In genomic region chr2:96637385-96638143, GRCh38 we compare ENCODE assay signal across 8 cellular contexts. TPM values are rescaled to one million over a fixed set of nuclear protein-coding genes. Genes with fewer than 3 reads are reported as not detected.
DNase-seq lines count a peak whose midpoint lies in the region; ATAC-seq and TF ChIP-seq lines count a peak whose summit lies in the region.

No MANE protein-coding gene starts in this region.

- peak overlapping the region; percentile 60 for H2BK120ac ChIP-seq in IMR-90 (ENCODE audit: low read depth, low read length)

- H3K27me3 ChIP-seq in DND-41 (ENCODE audit: insufficient read depth, low read length, poor library complexity) (no peaks in the 10 kb centered on the region), IMR-90 (ENCODE audit: control insufficient read depth, insufficient read depth, low read length) (no peaks in the 10 kb centered on the region), SU-DHL-6 (ENCODE audit: low read length) (no peaks in the 10 kb centered on the region), heart left ventricle (no peaks in the 10 kb centered on the region)

- peak overlapping the region; percentile 83 for H3K27ac ChIP-seq in DND-41 (ENCODE audit: low read length)
- peak overlapping the region; percentile 84 for H3K27ac ChIP-seq in IMR-90 (ENCODE audit: insufficient read depth, low read length)
- H3K27ac ChIP-seq in SU-DHL-6 (ENCODE audit: low read depth, low read length), result peak overlapping the region; percentile 51
- peak overlapping the region; percentile 86 to 99 (median 95) for H3K27ac ChIP-seq in heart left ventricle

- H3K4me2 ChIP-seq in DND-41 (ENCODE audit: insufficient read depth, low read length) (peak overlapping the region; percentile 88), IMR-90 (ENCODE audit: low read depth, low read length) (peak overlapping the region; percentile 98), SU-DHL-6 (ENCODE audit: low read depth, low read length, poor library complexity, severe bottlenecking) (peak overlapping the region; percentile 91)

- H2BK20ac ChIP-seq in IMR-90 (ENCODE audit: low read depth, low read length), result peak overlapping the region; percentile 40

- peak overlapping the region; percentile 67 for H4K91ac ChIP-seq in IMR-90 (ENCODE audit: insufficient read depth, low read depth, low read length)

- peak overlapping the region; percentile 93 for H3K14ac ChIP-seq in IMR-90 (replicated peaks; ENCODE audit: low read depth, low read length)

- H3K36me3 ChIP-seq in DND-41 (ENCODE audit: insufficient read depth, low read length) (peaks cover 44% of the 10 kb centered on the region), IMR-90 (ENCODE audit: control insufficient read depth, insufficient read depth, low read length) (peaks cover 3% of the 10 kb centered on the region), SU-DHL-6 (ENCODE audit: low read length) (peaks cover 7% of the 10 kb centered on the region; the same call in 1 of the 2 replicates), heart left ventricle (peaks cover 0 to 28% (median 19%) of the 10 kb centered on the region in 9 donors)

- dilution Hi-C loops in IMR-90 (cut with HindIII; ENCODE audit: low sequenced_read_pairs, unreplicated experiment), result no loop called here

- peaks cover 16 to 47% of the 10 kb centered on the region in 2 experiments for H3K79me1 ChIP-seq in IMR-90 (ENCODE audit: low read depth in 1 of 2, low read length in 2 of 2)

- TF ChIP-seq RAD21 in IMR-90 (IDR thresholded peaks at IDR 0.05; ENCODE audit: low read length), result no peak

- intact Hi-C loops in IMR-90 (cut with micrococcal nuclease) (loop anchor here (2.0 to 5.0 kb wide), 2 partner anchors 19 to 105 kb away; partner anchors contain the start of gene LMAN2L), heart left ventricle (cut with DNase I) (loop anchor here in 9 of 10 donors (1.0 to 10.0 kb wide), 9 partner anchors 97 to 325 kb away; partner anchors contain the start of genes CNNM4 (in 3 of the 9), ARID5A (in 2 of the 9), CNNM3 (in 1 of the 9) and LMAN2L (in 1 of the 9)), posterior cingulate gyrus (cut with DNase I) (loop anchor here (1.0 to 10.0 kb wide), 2 partner anchors 103 to 127 kb away; partner anchors contain the start of genes CNNM4 and LMAN2L)

- no TSS peak for BruUV-seq in IMR-90 (replicated peaks; lab: Mats Ljungman, UMichigan)

- peaks cover 6% of the 10 kb centered on the region for H3K9me1 ChIP-seq in IMR-90 (ENCODE audit: insufficient read depth, low read length)

- 0 out of 2 replicates have a peak, but pooled peaks cover 3% of the 10 kb centered on the region for H3F3A ChIP-seq in SU-DHL-6 (ENCODE audit: insufficient read depth)

- peak overlapping the region; percentile 7 to 78; a peak in 3 of 4 replicates for H4K8ac ChIP-seq in IMR-90 (ENCODE audit: low read depth in 2 of 2, low read length in 2 of 2)

- peak overlapping the region; percentile 57 for H2AK5ac ChIP-seq in IMR-90 (ENCODE audit: low read depth, low read length)

- no peaks in the 10 kb centered on the region for H3K27me3 Mint-ChIP-seq in type B pancreatic cell

- peaks cover 28% of the 10 kb centered on the region for H3K4me1 Mint-ChIP-seq in type B pancreatic cell (ENCODE audit: unreplicated experiment)

- DNase-seq in DND-41 (peak; percentile 61), IMR-90 (peak; percentile 88), heart left ventricle (peak; percentile 90 to 94 (median 93)), posterior cingulate gyrus (peak; percentile 46 to 94 (median 64)), type B pancreatic cell (ENCODE audit: extremely low spot score, unreplicated experiment) (peak; percentile 83)
- peak; percentile 55 for DNase-seq in activated naive CD8-positive, alpha-beta T cell treated with anti-CD3 and anti-CD28 coated beads, Interleukin-2, amount 50 U/mL, for 16 hours (ENCODE audit: low read depth, low spot score)

- H3K18ac ChIP-seq in IMR-90 (ENCODE audit: low read depth, low read length), result peak overlapping the region; percentile 51

- peaks cover 16% of the 10 kb centered on the region for H4K20me1 ChIP-seq in DND-41 (ENCODE audit: insufficient read depth, low read length)
- H4K20me1 ChIP-seq in IMR-90 (ENCODE audit: insufficient read depth, low read length), result peaks cover 1% of the 10 kb centered on the region; the same call in 1 of the 2 replicates
- no peaks in the 10 kb centered on the region for H4K20me1 ChIP-seq in SU-DHL-6 (ENCODE audit: low read depth, low read length)

- peak overlapping the region; percentile 23; the same call in 1 of the 2 replicates for H4K5ac ChIP-seq in IMR-90 (ENCODE audit: low read depth, low read length)

- H3K4me3 Mint-ChIP-seq in type B pancreatic cell, result peak overlapping the region; percentile 95

- peak overlapping the region; percentile 88 for H2AK9ac ChIP-seq in IMR-90 (replicated peaks; ENCODE audit: low read depth, low read length, poor library complexity)

- H3K9me3 ChIP-seq in DND-41 (ENCODE audit: insufficient read depth, low read length, severe bottlenecking) (no peaks in the 10 kb centered on the region), IMR-90 (ENCODE audit: control insufficient read depth, insufficient read depth, low read length) (no peaks in the 10 kb centered on the region), SU-DHL-6 (ENCODE audit: insufficient read depth, low read length) (no peaks in the 10 kb centered on the region), heart left ventricle (no peaks in the 10 kb centered on the region)

- H2BK15ac ChIP-seq in IMR-90 (ENCODE audit: low read depth, low read length), result peak overlapping the region; percentile 40; the same call in 1 of the 3 replicates

- H3K79me2 ChIP-seq in DND-41 (ENCODE audit: insufficient read depth, low read length), result peaks cover 55% of the 10 kb centered on the region
- peaks cover 33% of the 10 kb centered on the region for H3K79me2 ChIP-seq in SU-DHL-6 (ENCODE audit: insufficient read depth, low read length)

- in situ Hi-C loops in IMR-90 (cut with MboI; ENCODE audit: low sequenced_read_pairs), result no loop called here

- TF ChIP-seq CTCF in DND-41 (IDR thresholded peaks at IDR 0.05; ENCODE audit: borderline replicate concordance, extremely low read depth, low read length, poor library complexity, severe bottlenecking) (no peak), IMR-90 (conservative IDR thresholded peaks at IDR 0.05; ENCODE audit: low read depth, low read length) (no peak), SU-DHL-6 (IDR thresholded peaks at IDR 0.05; ENCODE audit: insufficient read depth, low read length, poor library complexity, severe bottlenecking) (no peak), heart left ventricle (IDR thresholded peaks at IDR 0.05) (no peak), type B pancreatic cell (conservative IDR thresholded peaks at IDR 0.05) (no peak)

- H3K4me3 ChIP-seq in DND-41 (ENCODE audit: low read depth in 1 of 2, low read length in 2 of 2), result peak overlapping the region; percentile 76 to 80
- peak overlapping the region; percentile 87 for H3K4me3 ChIP-seq in IMR-90 (ENCODE audit: insufficient read depth, low read depth, low read length)
- peak overlapping the region; percentile 73 for H3K4me3 ChIP-seq in SU-DHL-6 (ENCODE audit: insufficient read depth, low read length, poor library complexity, severe bottlenecking)
- H3K4me3 ChIP-seq in heart left ventricle, result peak overlapping the region; percentile 21 to 91 (median 71)

- TF ChIP-seq POLR2A in IMR-90 (IDR thresholded peaks at IDR 0.05; ENCODE audit: low read depth, low read length) (peak; percentile 91), heart left ventricle (IDR thresholded peaks at IDR 0.05) (peak in 1 of 2 donors; percentile 61)

- H3K56ac ChIP-seq in IMR-90 (ENCODE audit: extremely low read depth, insufficient read depth, low read length), result peak overlapping the region; percentile 70; the same call in 1 of the 2 replicates

- ATAC-seq in DND-41 (ENCODE audit: insufficient read depth, low read depth) (peak; percentile 80), GM21619 (IDR thresholded peaks at IDR 0.05; ENCODE audit: unreplicated experiment) (peak; percentile 70), IMR-90 (ENCODE audit: low read depth) (peak; percentile 89), heart left ventricle (peak; percentile 78 to 95 (median 92))

- peaks cover 7% of the 10 kb centered on the region for H3K36me3 Mint-ChIP-seq in type B pancreatic cell

- 0% methylated on average over 12 of the region's 50 CpGs; no CpG with 5 or more reads in 1 of the 2 experiments for WGBS in IMR-90 (ENCODE audit: extremely low coverage in 2 of 2, insufficient read length in 1 of 2), 2 experiments
- WGBS in heart left ventricle, 4 donors, result 1 to 2% (median 1%) methylated on average over 30 to 50 of the region's 50 CpGs

- H2BK5ac ChIP-seq in IMR-90 (ENCODE audit: low read depth, low read length, poor library complexity, severe bottlenecking), result peak overlapping the region; percentile 82

- H3K9me3 Mint-ChIP-seq in type B pancreatic cell, result no peaks in the 10 kb centered on the region

- peak overlapping the region; percentile 85 for H3K4ac ChIP-seq in IMR-90 (ENCODE audit: low read depth, low read length)

- POLR2A ChIA-PET in IMR-90 (lab: Charles Lee; ENCODE audit: unreplicated experiment), result no interaction called here

- CTCF ChIA-PET in IMR-90 (lab: Yijun Ruan, JAX), result interaction anchor here (1.1 kb wide), 1 partner anchor 124 kb away, joined by 4 read pairs; no protein-coding TSS in a partner anchor

- H3K9ac ChIP-seq in DND-41 (ENCODE audit: low read depth, low read length), result peak overlapping the region; percentile 82
- peak overlapping the region; percentile 59 for H3K9ac ChIP-seq in IMR-90 (ENCODE audit: low read depth, low read length)
- H3K9ac ChIP-seq in SU-DHL-6 (ENCODE audit: low read length), result peak overlapping the region; percentile 71

- H3K27ac Mint-ChIP-seq in type B pancreatic cell, result peak overlapping the region; percentile 90

- H2AFZ ChIP-seq in DND-41 (ENCODE audit: low read depth, low read length) (peak overlapping the region; percentile 71), IMR-90 (replicated peaks; ENCODE audit: low read length, poor library complexity) (peak overlapping the region; percentile 99), SU-DHL-6 (ENCODE audit: low read depth, low read length, severe bottlenecking) (peak overlapping the region; percentile 44)

- H3K4me1 ChIP-seq in DND-41 (ENCODE audit: insufficient read depth, low read length) (peaks cover 34% of the 10 kb centered on the region), IMR-90 (ENCODE audit: control insufficient read depth, insufficient read depth, low read length) (peaks cover 11% of the 10 kb centered on the region), heart left ventricle (peaks cover 0 to 40% (median 33%) of the 10 kb centered on the region in 12 donors)

- H3K23ac ChIP-seq in IMR-90 (ENCODE audit: low read depth, low read length), result peak overlapping the region; percentile 95

- no peaks in the 10 kb centered on the region for H3K9me2 ChIP-seq in SU-DHL-6 (replicated peaks; ENCODE audit: insufficient read depth, low read length)

RNA-seq across cellular contexts. Expression of gene KANSL3, which starts 0.5 kb away (rescaled TPM):
- total RNA-seq in IMR-90 (2012; rRNA removed) (25.0 and 26.3 TPM in 2 replicates), heart left ventricle (10 to 100 TPM; 22.7 to 38.0 (median 30.7) TPM), type B pancreatic cell (ENCODE audit: low replicate concordance) (40.7 and 53.2 TPM in 2 replicates)
- polyA plus RNA-seq in IMR-90 (2012; rRNA removed) (19.5 and 22.2 TPM in 2 replicates), heart left ventricle (10 to 100 TPM; 13.8 to 24.0 TPM)
- polyA plus RNA-seq in IMR-90 (2012; cell fraction: cytosol; rRNA removed), result 8.4 and 8.6 TPM in 2 replicates
- 41.0 and 52.4 TPM in 2 replicates for polyA plus RNA-seq in IMR-90 (2012; cell fraction: nucleus; rRNA removed; ENCODE audit: low replicate concordance)

RNA-seq across cellular contexts. Expression of gene FER1L5, which starts 5.0 kb away (rescaled TPM):
- total RNA-seq in IMR-90 (2012; rRNA removed), result 0.28 and 0.36 TPM in 2 replicates
- polyA plus RNA-seq in IMR-90 (2012; rRNA removed), result 0.09 and 0.15 TPM in 2 replicates
- polyA plus RNA-seq in IMR-90 (2012; cell fraction: cytosol; rRNA removed), result under 0.01 and 0.03 TPM in 2 replicates
- 0.38 and 0.86 TPM in 2 replicates for polyA plus RNA-seq in IMR-90 (2012; cell fraction: nucleus; rRNA removed; ENCODE audit: low replicate concordance)
- under 1 TPM in 2 of 9 donors, not detected in 7; 0.02 to 0.15 TPM for total RNA-seq in heart left ventricle
- polyA plus RNA-seq in heart left ventricle, result under 1 TPM; 0.01 to 0.11 TPM
- total RNA-seq in type B pancreatic cell (ENCODE audit: low replicate concordance), result 0.75 TPM in 1 of 2 replicates, not detected in the other

Comparison
In these comparisons a context has a peak if more than half of its experiments do, and no peak if none do; other contexts are left out.
1. Peak in every context shown above with its lines: DNase-seq, ATAC-seq, H3K4me3 ChIP-seq and H3K27ac ChIP-seq.
2. H2AFZ ChIP-seq: peak in every context shown above with its lines; median percentile 99 in IMR-90; 71 in DND-41; 44 in SU-DHL-6.